Comparison of ENCODE assay signal across 9 cellular contexts in the genomic region with DNA sequence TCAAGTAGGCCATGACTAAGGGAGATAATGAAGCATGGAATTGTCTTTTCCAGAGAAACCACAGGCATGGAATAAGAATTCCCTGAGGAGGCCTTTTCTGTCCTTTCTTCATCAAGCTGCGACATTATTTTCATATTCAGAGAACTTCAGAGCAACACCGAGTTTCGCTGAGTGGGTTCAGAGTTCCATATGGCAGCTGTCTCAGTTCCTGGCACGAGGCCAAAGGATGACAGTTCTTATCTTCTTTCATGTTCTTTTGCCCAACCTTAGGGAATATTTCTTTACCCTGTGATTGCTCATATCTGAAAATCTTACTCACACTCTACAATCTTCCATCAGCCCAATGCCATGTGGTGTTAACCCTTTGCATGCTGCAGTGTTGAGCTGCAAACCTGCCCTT.
A peak's percentile ranks its signal among the peaks of the same experiment; 100 is the strongest.
DNase-seq lines count a peak whose midpoint lies in the region; ATAC-seq and TF ChIP-seq lines count a peak whose summit lies in the region.
"Had no signal": no experiment of that assay in that cellular context is flagged by ENCODE, and none has a peak within 500 bp of the region (broad histone marks: within the 10 kb centered on the region; RNA-seq: fewer than 3 reads in every experiment).

No MANE protein-coding gene starts in this region.

- H3K9me3 ChIP-seq in SK-N-MC (ENCODE audit: low read depth, low read length) (no peaks in the 10 kb centered on the region), sigmoid colon (no peaks in the 10 kb centered on the region)
- H3K9me3 ChIP-seq: HAP-1 had no signal

- no peaks in the 10 kb centered on the region for H3K27me3 ChIP-seq in sigmoid colon

- WGBS in sigmoid colon, 2 donors: 40 to 54% methylated on average over 4 of the region's 4 CpGs

- TF ChIP-seq EP300 in sigmoid colon (IDR thresholded peaks at IDR 0.05): no peak

- DNase-seq in ACHN (peak; percentile 49), SK-N-MC (ENCODE audit: low read depth, low spot score) (peak; percentile 89), left ventricle myocardium superior (peak; percentile 28), DMS79 (lab: John Stamatoyannopoulos, UW) (no peak), sigmoid colon (no peak)
- DNase-seq in activated naive CD4-positive, alpha-beta T cell (lab: John Stamatoyannopoulos, UW): no peak

- TF ChIP-seq CTCF in sigmoid colon (IDR thresholded peaks at IDR 0.05): no peak

- no peaks in the 10 kb centered on the region for H3K4me1 ChIP-seq in sigmoid colon
- H3K4me1 ChIP-seq: HAP-1 had no signal

- H3K4me3 ChIP-seq in SK-N-MC: no peak overlapping the region
- H3K4me3 ChIP-seq in sigmoid colon: no peak overlapping the region
- H3K4me3 ChIP-seq: HAP-1 had no signal

- H3K9ac ChIP-seq in SK-N-MC (ENCODE audit: insufficient read length): no peak overlapping the region

- no peaks in the 10 kb centered on the region for H3K36me3 ChIP-seq in SK-N-MC (ENCODE audit: insufficient read depth, low read length)
- H3K36me3 ChIP-seq in sigmoid colon: no peaks in the 10 kb centered on the region
- H3K36me3 ChIP-seq: HAP-1 had no signal

- TF ChIP-seq POLR2A in sigmoid colon (IDR thresholded peaks at IDR 0.05): no peak

- peak; percentile 39 for ATAC-seq in HG02642 (IDR thresholded peaks at IDR 0.05; ENCODE audit: poor library complexity, unreplicated experiment)
- no peak for ATAC-seq in left ventricle myocardium superior
- no peak for ATAC-seq in HG02884 (IDR thresholded peaks at IDR 0.05; ENCODE audit: unreplicated experiment)

- intact Hi-C loops in left ventricle myocardium superior (cut with micrococcal nuclease) (no loop called here), sigmoid colon (cut with DNase I) (loop anchor here (10.0 kb wide), 1 partner anchor 133 kb away; the partner anchor contains the start of gene BMP2)

- in situ Hi-C loops in ACHN (cut with HindIII; ENCODE audit: low pct_ligation_motif_present, low pct_unique_long_range_greater_than_20kb, low sequenced_read_pairs): no loop called here

- H3K27ac ChIP-seq in SK-N-MC (peak overlapping the region; percentile 65), sigmoid colon (no peak overlapping the region)

Comparison
In these comparisons a context has a peak if more than half of its experiments do, and no peak if none do; other contexts are left out.
1. DNase-seq: peak in ACHN (single experiment), SK-N-MC (single experiment) and left ventricle myocardium superior (single experiment); none in DMS79 (single experiment), sigmoid colon (single experiment) and activated naive CD4-positive, alpha-beta T cell (0 of 4).